ENCODE assay signal across 9 cellular contexts in genomic region chr5:17379188-17379951, GRCh38.
A peak's percentile ranks its signal among the peaks of the same experiment; 100 is the strongest.
DNase-seq lines count a peak whose midpoint lies in the region; ATAC-seq, FAIRE-seq and TF ChIP-seq lines count a peak whose summit lies in the region.
"Had no signal": no experiment of that assay in that cellular context is flagged by ENCODE, and none has a peak within 500 bp of the region (broad histone marks: within the 10 kb centered on the region; RNA-seq: fewer than 3 reads in every experiment).

No MANE protein-coding gene starts in this region.

- H3K4me3 ChIP-seq in astrocyte of the cerebellum (ENCODE audit: low read depth, low read length) (no peak overlapping the region), trophoblast cell (ENCODE audit: low read depth, low read length) (no peak overlapping the region)

- H3K23ac ChIP-seq in trophoblast cell (ENCODE audit: low read length) (no peak overlapping the region), H9 (ENCODE audit: insufficient read length, low read depth, low read length) (no peak overlapping the region)

- H3K27me3 ChIP-seq in trophoblast cell (ENCODE audit: insufficient read depth, low read length) (no peaks in the 10 kb centered on the region), H9 (ENCODE audit: insufficient read depth, low read length) (no peaks in the 10 kb centered on the region)

- no peak overlapping the region for H2BK20ac ChIP-seq in H9 (ENCODE audit: low read depth, low read length, poor library complexity, severe bottlenecking)

- TF ChIP-seq CTCF in astrocyte of the cerebellum (IDR thresholded peaks at IDR 0.05; ENCODE audit: low read depth, low read length, missing control alignments) (no peak), H9 (conservative IDR thresholded peaks at IDR 0.05) (no peak)

- peak; percentile 75 for FAIRE-seq in HTR-8/SVneo (lab: Jason Lieb, UNC)

- H2AFZ ChIP-seq in trophoblast cell (ENCODE audit: insufficient read depth, low read length, poor library complexity) (no peak overlapping the region), H9 (ENCODE audit: low read length) (no peak overlapping the region)

- H3K14ac ChIP-seq in trophoblast cell (ENCODE audit: low read length), result no peak overlapping the region
- no peak overlapping the region for H3K14ac ChIP-seq in H9 (ENCODE audit: insufficient read depth, low read length)

- no peak overlapping the region for H3K4me3 Mint-ChIP-seq in H9

- in situ Hi-C loops in astrocyte of the cerebellum (cut with HindIII; ENCODE audit: low sequenced_read_pairs), result no loop called here

- H4K20me1 ChIP-seq in H9 (ENCODE audit: control insufficient read depth, insufficient read depth, insufficient read length), result no peaks in the 10 kb centered on the region

- no peak overlapping the region for H3K4me2 ChIP-seq in trophoblast cell (ENCODE audit: low read length)
- H3K4me2 ChIP-seq in H9 (ENCODE audit: insufficient read depth, insufficient read length, low read length), result no peak overlapping the region

- no peak overlapping the region for H4K12ac ChIP-seq in trophoblast cell (ENCODE audit: low read depth, low read length)

- H3K18ac ChIP-seq in trophoblast cell (ENCODE audit: low read length) (no peak overlapping the region), H9 (ENCODE audit: insufficient read length, low read depth, low read length) (no peak overlapping the region)

- ATAC-seq in GM21528 (IDR thresholded peaks at IDR 0.05; ENCODE audit: low FRiP score, unreplicated experiment) (no peak), GM19452 (IDR thresholded peaks at IDR 0.05; ENCODE audit: unreplicated experiment) (no peak)

- no peaks in the 10 kb centered on the region; a peak in 1 of 7 replicates for H3K36me3 Mint-ChIP-seq in H9 (ENCODE audit: insufficient read depth in 1 of 3, low read depth in 3 of 3)

- H4K8ac ChIP-seq in trophoblast cell (ENCODE audit: low read depth, low read length) (no peak overlapping the region), H9 (replicated peaks; ENCODE audit: insufficient read length, low read depth, low read length) (no peak overlapping the region)

- H3K36me3 ChIP-seq in trophoblast cell (ENCODE audit: control insufficient read depth in 1 of 2, insufficient read depth in 2 of 2, low read length in 2 of 2), result no peaks in the 10 kb centered on the region

- no peak overlapping the region for H3K9ac ChIP-seq in trophoblast cell (ENCODE audit: low read length)
- H3K9ac ChIP-seq in H9 (ENCODE audit: extremely low read depth, insufficient read length, low read length), result no peak overlapping the region

- H3K9me3 Mint-ChIP-seq in H9, result peaks cover 0 to 3% of the 10 kb centered on the region in 2 experiments; a peak in 1 of 5 replicates

- peak; percentile 68 for DNase-seq in HTR-8/SVneo (ENCODE audit: insufficient read length, low spot score)
- peak; percentile 90 for DNase-seq in NCI-H2171 treated with DMSO at 0.1 percent for 48 hours (lab: John Stamatoyannopoulos, UW)
- peak; percentile 64 for DNase-seq in astrocyte of the cerebellum (ENCODE audit: low read depth)
- no peak for DNase-seq in trophoblast cell
- no peak for DNase-seq in H9
- DNase-seq: DMS153, NCI-H774 had no signal

- H2AK5ac ChIP-seq in trophoblast cell (ENCODE audit: low read length) (no peak overlapping the region), H9 (ENCODE audit: insufficient read length, low read length) (no peak overlapping the region)

- peak overlapping the region; percentile 6 for H3K27ac ChIP-seq in trophoblast cell (ENCODE audit: low read depth, low read length)
- no peak overlapping the region for H3K27ac ChIP-seq in H9 (ENCODE audit: insufficient read length, low read depth, low read length)

- H3T11ph ChIP-seq in H9 (ENCODE audit: low read length), result no peak overlapping the region

- H3K4me1 Mint-ChIP-seq in H9, result peaks cover 28 to 30% of the 10 kb centered on the region in 2 experiments

- H3K79me2 ChIP-seq in trophoblast cell (ENCODE audit: control insufficient read depth, insufficient read depth, low read length, poor library complexity) (no peaks in the 10 kb centered on the region), H9 (ENCODE audit: insufficient read depth, low read length) (no peaks in the 10 kb centered on the region)

- H4K91ac ChIP-seq in trophoblast cell (ENCODE audit: low read depth, low read length) (no peak overlapping the region), H9 (ENCODE audit: insufficient read length, low read depth, low read length) (no peak overlapping the region)

- H3K27me3 Mint-ChIP-seq in H9 (ENCODE audit: low read depth), result peaks cover 7% of the 10 kb centered on the region; the same call in 1 of the 2 replicates

- H2BK12ac ChIP-seq in trophoblast cell (ENCODE audit: low read length) (no peak overlapping the region), H9 (ENCODE audit: insufficient read length, low read depth, low read length) (no peak overlapping the region)

- H3K79me1 ChIP-seq in trophoblast cell (ENCODE audit: low read length) (peaks cover 11% of the 10 kb centered on the region), H9 (ENCODE audit: insufficient read depth, low read depth, low read length, poor library complexity, severe bottlenecking) (no peaks in the 10 kb centered on the region)

- H2BK120ac ChIP-seq in trophoblast cell (ENCODE audit: insufficient read depth, low read length, poor library complexity) (no peak overlapping the region), H9 (ENCODE audit: low read depth, low read length, poor library complexity, severe bottlenecking) (no peak overlapping the region)

- no peaks in the 10 kb centered on the region for H3K23me2 ChIP-seq in H9 (ENCODE audit: insufficient read length, low read depth, low read length, poor library complexity, severe bottlenecking)

- H3K4ac ChIP-seq in trophoblast cell (ENCODE audit: low read depth, low read length), result no peak overlapping the region
- no peak overlapping the region for H3K4ac ChIP-seq in H9 (ENCODE audit: low read depth, low read length)

- WGBS in trophoblast cell (ENCODE audit: extremely low coverage, insufficient coverage, insufficient read length), result no CpG with 5 or more reads among the region's 6 CpGs
- WGBS in H9 (ENCODE audit: extremely low coverage, insufficient read length, low lambda C conversion rate), result no CpG with 5 or more reads among the region's 6 CpGs

- H2BK15ac ChIP-seq in H9 (ENCODE audit: low read depth, low read length), result no peak overlapping the region

- H2BK5ac ChIP-seq in trophoblast cell (ENCODE audit: low read depth, low read length, poor library complexity), result no peak overlapping the region
- no peak overlapping the region for H2BK5ac ChIP-seq in H9 (ENCODE audit: insufficient read length, low read length)

- H3K4me1 ChIP-seq in trophoblast cell (ENCODE audit: control insufficient read depth in 1 of 2, insufficient read depth in 2 of 2, low read length in 2 of 2), result peaks cover 9 to 14% of the 10 kb centered on the region in 2 experiments
- peaks cover 4% of the 10 kb centered on the region; the same call in 1 of the 2 replicates for H3K4me1 ChIP-seq in H9 (ENCODE audit: insufficient read depth, low read length)

- no peak overlapping the region for H3K27ac Mint-ChIP-seq in H9

- no peak overlapping the region for H4K5ac ChIP-seq in H9 (ENCODE audit: insufficient read length, low read depth, low read length)

- no peaks in the 10 kb centered on the region for H3K9me3 ChIP-seq in trophoblast cell (ENCODE audit: insufficient read depth, low read depth, low read length)
- H3K9me3 ChIP-seq in H9 (ENCODE audit: control insufficient read depth, low read depth, low read length), result no peaks in the 10 kb centered on the region

- H3K56ac ChIP-seq in H9 (ENCODE audit: insufficient read length, low read depth, low read length), result no peak overlapping the region

Comparison
In these comparisons a context has a peak if more than half of its experiments do, and no peak if none do; other contexts are left out.
1. DNase-seq: peak in HTR-8/SVneo (single experiment), NCI-H2171 treated with DMSO at 0.1 percent for 48 hours (single experiment) and astrocyte of the cerebellum (single experiment); none in trophoblast cell (0 of 2) and H9 (single experiment).